8 cellular contexts compared by ENCODE assay signal in genomic region chr3:106206165-106206564, GRCh38.
DNase-seq lines count a peak whose midpoint lies in the region; ATAC-seq and TF ChIP-seq lines count a peak whose summit lies in the region.

No MANE protein-coding gene starts in this region.

- TF ChIP-seq CTCF in lower lobe of right lung (IDR thresholded peaks at IDR 0.05) = no peak
- TF ChIP-seq CTCF in uterus (IDR thresholded peaks at IDR 0.05) = no peak
- TF ChIP-seq CTCF in esophagus squamous epithelium (IDR thresholded peaks at IDR 0.05) = no peak

- 56% methylated on average over 5 to 8 of the region's 8 CpGs for WGBS in esophagus squamous epithelium, 2 donors

- H3K27me3 ChIP-seq in lower lobe of right lung (ENCODE audit: low read depth) (no peaks in the 10 kb centered on the region), uterus (no peaks in the 10 kb centered on the region), esophagus squamous epithelium (no peaks in the 10 kb centered on the region)

- H3K27ac ChIP-seq in lower lobe of right lung (no peak overlapping the region), uterus (no peak overlapping the region), esophagus squamous epithelium (peak overlapping the region in 2 of 4 donors; percentile 0 to 9)

- intact Hi-C loops in lower lobe of right lung (cut with DNase I) = no loop called here
- intact Hi-C loops in uterus (cut with DNase I; ENCODE audit: low total_unique reads) = no loop called here
- intact Hi-C loops in esophagus squamous epithelium (cut with DNase I) = no loop called here

- ATAC-seq in GM21390 (IDR thresholded peaks at IDR 0.05; ENCODE audit: unreplicated experiment) = peak; percentile 92
- no peak for ATAC-seq in lower lobe of right lung

- H3K4me1 ChIP-seq in lower lobe of right lung = peaks cover 12% of the 10 kb centered on the region
- H3K4me1 ChIP-seq in uterus = no peaks in the 10 kb centered on the region
- no peaks in the 10 kb centered on the region for H3K4me1 ChIP-seq in esophagus squamous epithelium

- H3K36me3 ChIP-seq in lower lobe of right lung (no peaks in the 10 kb centered on the region), uterus (no peaks in the 10 kb centered on the region), esophagus squamous epithelium (no peaks in the 10 kb centered on the region)

- DNase-seq in ELR (ENCODE audit: low read depth) (peak; percentile 30), Kasumi-1 (lab: John Stamatoyannopoulos, UW) (peak; percentile 96 to 97), lower lobe of right lung (no peak), uterus (no peak), esophagus squamous epithelium (lab: John Stamatoyannopoulos, UW) (no peak), NCI-H128 (lab: John Stamatoyannopoulos, UW; ENCODE audit: unreplicated experiment) (no peak)
- peak; percentile 23 for DNase-seq in activated CD4-positive, alpha-beta T cell treated with anti-CD3 and anti-CD28 coated beads for 48 hours

- H3K4me3 ChIP-seq in lower lobe of right lung = peak overlapping the region; percentile 2
- no peak overlapping the region for H3K4me3 ChIP-seq in uterus
- H3K4me3 ChIP-seq in esophagus squamous epithelium = peak overlapping the region in 1 of 4 donors; percentile 16

- H3K9me3 ChIP-seq in lower lobe of right lung (no peaks in the 10 kb centered on the region), uterus (no peaks in the 10 kb centered on the region), esophagus squamous epithelium (no peaks in the 10 kb centered on the region)

- TF ChIP-seq POLR2A in uterus (IDR thresholded peaks at IDR 0.05) (no peak), esophagus squamous epithelium (IDR thresholded peaks at IDR 0.05) (no peak)

Comparison
In these comparisons a context has a peak if more than half of its experiments do, and no peak if none do; other contexts are left out.
1. DNase-seq: peak in ELR (single experiment), Kasumi-1 (2 of 2) and activated CD4-positive, alpha-beta T cell treated with anti-CD3 and anti-CD28 coated beads for 48 hours (single experiment); none in lower lobe of right lung (single experiment), uterus (0 of 2), esophagus squamous epithelium (single experiment) and NCI-H128 (single experiment).